ENCODE assay signal across 18 cellular contexts in genomic region chr7:72444023-72444776, GRCh38. TPM values are rescaled to one million over a fixed set of nuclear protein-coding genes. Genes with fewer than 3 reads are reported as not detected.
DNase-seq lines count a peak whose midpoint lies in the region; ATAC-seq and TF ChIP-seq lines count a peak whose summit lies in the region.
"Had no signal": no experiment of that assay in that cellular context is flagged by ENCODE, and none has a peak within 500 bp of the region (broad histone marks: within the 10 kb centered on the region; RNA-seq: fewer than 3 reads in every experiment).

No MANE protein-coding gene starts in this region.

- POLR2A ChIA-PET in PC-9 (lab: Charles Lee; ENCODE audit: unreplicated experiment) = no interaction called here
- POLR2A ChIA-PET in activated CD8-positive, alpha-beta T cell treated with anti-CD3 and anti-CD28 coated beads for 36 hours (lab: Charles Lee) = no interaction called here

- H3K27ac Mint-ChIP-seq in activated CD8-positive, alpha-beta T cell treated with anti-CD3 and anti-CD28 coated beads for 36 hours = no peak overlapping the region
- H3K27ac Mint-ChIP-seq: activated naive CD8-positive, alpha-beta T cell treated with anti-CD3 and anti-CD28 coated beads, Interleukin-2, amount 10 ng/mL, durations not matched to agents 7 days and 5 days had no signal

- H3K27ac ChIP-seq in PC-9 = no peak overlapping the region
- H3K27ac ChIP-seq: Peyer's patch, stomach had no signal

- H3K4me1 ChIP-seq in PC-9 (replicated peaks; ENCODE audit: insufficient read depth) = no peaks in the 10 kb centered on the region
- H3K4me1 ChIP-seq: Peyer's patch had no signal

- H3K9me2 ChIP-seq in PC-9 (ENCODE audit: insufficient read depth) = no peaks in the 10 kb centered on the region

- H3F3A ChIP-seq in PC-9 (ENCODE audit: insufficient read depth, low read depth) = no peaks in the 10 kb centered on the region

- no peaks in the 10 kb centered on the region for H3K36me3 Mint-ChIP-seq in activated CD8-positive, alpha-beta T cell treated with anti-CD3 and anti-CD28 coated beads for 36 hours (ENCODE audit: low read depth)
- H3K36me3 Mint-ChIP-seq: activated naive CD8-positive, alpha-beta T cell treated with anti-CD3 and anti-CD28 coated beads, Interleukin-2, amount 10 ng/mL, durations not matched to agents 7 days and 5 days; naive B cell had no signal

- H3K36me3 ChIP-seq in PC-9 (ENCODE audit: low read depth) = no peaks in the 10 kb centered on the region
- H3K36me3 ChIP-seq: Peyer's patch, stomach had no signal

- H2AFZ ChIP-seq in PC-9 = no peak overlapping the region

- no peaks in the 10 kb centered on the region for H3K4me1 Mint-ChIP-seq in activated CD8-positive, alpha-beta T cell treated with anti-CD3 and anti-CD28 coated beads for 36 hours (ENCODE audit: low read depth)
- H3K4me1 Mint-ChIP-seq: activated naive CD8-positive, alpha-beta T cell treated with anti-CD3 and anti-CD28 coated beads, Interleukin-2, amount 10 ng/mL, durations not matched to agents 7 days and 5 days had no signal

- no peak overlapping the region for H3K4me3 ChIP-seq in PC-9
- H3K4me3 ChIP-seq: Peyer's patch, stomach had no signal

- no peaks in the 10 kb centered on the region for H3K9me3 ChIP-seq in PC-9 (ENCODE audit: insufficient read depth, low read depth)
- H3K9me3 ChIP-seq: Peyer's patch, stomach had no signal

- no peak overlapping the region for H3K4me3 Mint-ChIP-seq in activated CD8-positive, alpha-beta T cell treated with anti-CD3 and anti-CD28 coated beads for 36 hours
- H3K4me3 Mint-ChIP-seq: activated naive CD8-positive, alpha-beta T cell treated with anti-CD3 and anti-CD28 coated beads, Interleukin-2, amount 10 ng/mL, durations not matched to agents 7 days and 5 days; naive B cell had no signal

- no peak for TF ChIP-seq CTCF in PC-9 (conservative IDR thresholded peaks at IDR 0.05)
- no peak for TF ChIP-seq CTCF in activated CD8-positive, alpha-beta T cell treated with anti-CD3 and anti-CD28 coated beads for 36 hours (IDR thresholded peaks at IDR 0.05)

- H3K9me3 Mint-ChIP-seq in activated CD8-positive, alpha-beta T cell treated with anti-CD3 and anti-CD28 coated beads for 36 hours = no peaks in the 10 kb centered on the region

- CTCF ChIA-PET in PC-9 (lab: Charles Lee) = interaction anchor here (0.6 kb wide), 1 partner anchor 275 kb away, joined by 4 read pairs; no protein-coding TSS in a partner anchor
- CTCF ChIA-PET in activated CD8-positive, alpha-beta T cell treated with anti-CD3 and anti-CD28 coated beads for 36 hours (lab: Charles Lee) = no interaction called here

- peak; percentile 57 for ATAC-seq in HG03103 (IDR thresholded peaks at IDR 0.05; ENCODE audit: low read depth, unreplicated experiment)
- no peak for ATAC-seq in HG03520 (IDR thresholded peaks at IDR 0.05; ENCODE audit: unreplicated experiment)
- ATAC-seq in activated CD8-positive, alpha-beta T cell treated with anti-CD3 and anti-CD28 coated beads for 36 hours = no peak
- ATAC-seq: left cardiac atrium had no signal

- no peaks in the 10 kb centered on the region for H3K79me2 ChIP-seq in PC-9 (ENCODE audit: low read depth)

- H4K20me1 ChIP-seq in PC-9 (ENCODE audit: insufficient read depth) = no peaks in the 10 kb centered on the region

- peaks cover 8% of the 10 kb centered on the region for H3K27me3 Mint-ChIP-seq in activated CD8-positive, alpha-beta T cell treated with anti-CD3 and anti-CD28 coated beads for 36 hours
- H3K27me3 Mint-ChIP-seq: activated naive CD8-positive, alpha-beta T cell treated with anti-CD3 and anti-CD28 coated beads, Interleukin-2, amount 10 ng/mL, durations not matched to agents 7 days and 5 days had no signal

- BruUV-seq in PC-9 (replicated peaks; lab: Mats Ljungman, UMichigan) = no TSS peak

- peaks cover 95% of the 10 kb centered on the region for H3K27me3 ChIP-seq in PC-9 (ENCODE audit: insufficient read depth, low read depth)
- H3K27me3 ChIP-seq: Peyer's patch had no signal

- intact Hi-C loops in PC-9 (cut with micrococcal nuclease; ENCODE audit: unreplicated experiment) = no loop called here
- intact Hi-C loops in activated CD8-positive, alpha-beta T cell treated with anti-CD3 and anti-CD28 coated beads for 36 hours (cut with micrococcal nuclease) = no loop called here

- DNase-seq in DMS53 treated with DMSO at 0.1 percent for 48 hours (lab: John Stamatoyannopoulos, UW; ENCODE audit: unreplicated experiment) = peak; percentile 2
- peak; percentile 54 to 95 for DNase-seq in NOMO-1 (lab: John Stamatoyannopoulos, UW; ENCODE audit: unreplicated experiment in 2 of 2)
- peak; percentile 7 for DNase-seq in foreskin melanocyte
- no peak for DNase-seq in NCI-H446 treated with DMSO at 0.1 percent for 48 hours (lab: John Stamatoyannopoulos, UW)
- DNase-seq in PC-9 = no peak
- DNase-seq in activated CD8-positive, alpha-beta T cell treated with anti-CD3 and anti-CD28 coated beads for 36 hours = no peak
- DNase-seq: activated CD8-positive, alpha-beta memory T cell treated with anti-CD3 and anti-CD28 coated beads, Interleukin-2, amount 50 U/mL, for 4 hours; activated naive CD8-positive, alpha-beta T cell treated with anti-CD3 and anti-CD28 coated beads, Interleukin-2, amount 10 ng/mL, durations not matched to agents 7 days and 5 days; central memory CD4-positive, alpha-beta T cell; left cardiac atrium; naive B cell; Peyer's patch; stimulated activated CD4-positive, alpha-beta T cell treated with anti-CD3 and anti-CD28 coated beads, Interleukin-4, amount 100 ng/mL, for 4 hours; stomach; T1000 had no signal

- no peak overlapping the region for H3K4me2 ChIP-seq in PC-9

RNA-seq across cellular contexts. Expression of gene CALN1, which starts 32.1 kb away (rescaled TPM):
- total RNA-seq in PC-9 (2021) = not detected in 2 replicates
- total RNA-seq in activated CD8-positive, alpha-beta T cell treated with anti-CD3 and anti-CD28 coated beads for 36 hours = under 1 TPM; 0.02 to 0.16 TPM
- total RNA-seq: activated naive CD8-positive, alpha-beta T cell treated with anti-CD3 and anti-CD28 coated beads, Interleukin-2, amount 10 ng/mL, durations not matched to agents 7 days and 5 days; endothelial cell of umbilical vein; left cardiac atrium had no signal

Comparison
In these comparisons a context has a peak if more than half of its experiments do, and no peak if none do; other contexts are left out.
1. DNase-seq: peak in DMS53 treated with DMSO at 0.1 percent for 48 hours (single experiment), NOMO-1 (2 of 2) and foreskin melanocyte (single experiment); none in NCI-H446 treated with DMSO at 0.1 percent for 48 hours (single experiment), PC-9 (0 of 2) and activated CD8-positive, alpha-beta T cell treated with anti-CD3 and anti-CD28 coated beads for 36 hours (single experiment).